In genomic region chr11:63406458-63406857, GRCh38 we compare ENCODE assay signal across 32 cellular contexts. TPM values are rescaled to one million over a fixed set of nuclear protein-coding genes. Genes with fewer than 3 reads are reported as not detected.
"Had no signal": no experiment of that assay in that cellular context is flagged by ENCODE, and none has a peak within 500 bp of the region (broad histone marks: within the 10 kb centered on the region; RNA-seq: fewer than 3 reads in every experiment).

No MANE protein-coding gene starts in this region.

- H3K36me3 Mint-ChIP-seq: stimulated activated effector memory CD8-positive, alpha-beta T cell treated with anti-CD3 and anti-CD28 coated beads, Interleukin-12 subunit alpha, Interleukin-12 subunit beta, amount 100 ng/mL, for 72 hours; stimulated activated memory B cell treated with anti-CD40 and anti-IgM and Interleukin-4, amounts not matched to agents 10 μg/mL and 1 μg/mL and 100 μg/mL, for 72 hours; stimulated activated naive B cell treated with anti-CD40 and anti-IgM and Interleukin-4, amounts not matched to agents 10 μg/mL and 1 μg/mL and 100 μg/mL, for 72 hours; type B pancreatic cell had no signal

- ATAC-seq: stimulated activated effector memory CD8-positive, alpha-beta T cell treated with anti-CD3 and anti-CD28 coated beads, Interleukin-12 subunit alpha, Interleukin-12 subunit beta, amount 100 ng/mL, for 72 hours; stimulated activated memory B cell treated with anti-CD40 and anti-IgM and Interleukin-4, amounts not matched to agents 10 μg/mL and 1 μg/mL and 100 μg/mL, for 72 hours; stimulated activated naive B cell treated with anti-CD40 and anti-IgM and Interleukin-4, amounts not matched to agents 10 μg/mL and 1 μg/mL and 100 μg/mL, for 72 hours; stimulated activated naive CD8-positive, alpha-beta T cell treated with anti-CD3 and anti-CD28 coated beads, Interleukin-15, amount 100 ng/mL, for 72 hours; stimulated activated naive CD8-positive, alpha-beta T cell treated with anti-CD3 and anti-CD28 coated beads, Interleukin-15, Interleukin-2, amounts not matched to agents 100 U/mL and 50 U/mL, for 24 hours; upper lobe of right lung had no signal

- H3K4me3 Mint-ChIP-seq: stimulated activated effector memory CD8-positive, alpha-beta T cell treated with anti-CD3 and anti-CD28 coated beads, Interleukin-12 subunit alpha, Interleukin-12 subunit beta, amount 100 ng/mL, for 72 hours; stimulated activated memory B cell treated with anti-CD40 and anti-IgM and Interleukin-4, amounts not matched to agents 10 μg/mL and 1 μg/mL and 100 μg/mL, for 72 hours; stimulated activated naive B cell treated with anti-CD40 and anti-IgM and Interleukin-4, amounts not matched to agents 10 μg/mL and 1 μg/mL and 100 μg/mL, for 72 hours; stimulated activated naive CD8-positive, alpha-beta T cell treated with anti-CD3 and anti-CD28 coated beads, Interleukin-15, amount 100 ng/mL, for 72 hours; stimulated activated naive CD8-positive, alpha-beta T cell treated with anti-CD3 and anti-CD28 coated beads, Interleukin-15, Interleukin-2, amounts not matched to agents 100 ng/mL and 50 ng/mL, for 24 hours; type B pancreatic cell had no signal

- H3K27me3 Mint-ChIP-seq: stimulated activated naive CD8-positive, alpha-beta T cell treated with anti-CD3 and anti-CD28 coated beads, Interleukin-15, amount 100 ng/mL, for 72 hours had no signal

- H3K27me3 ChIP-seq: stomach, suprapubic skin, testis, thyroid gland, tibial artery, tibial nerve, upper lobe of left lung, upper lobe of right lung, uterus, vagina had no signal

- H3K4me1 ChIP-seq: stomach, suprapubic skin, testis, thyroid gland, tibial artery, tibial nerve, transverse colon, upper lobe of left lung, upper lobe of right lung, uterus, vagina had no signal

- FAIRE-seq: urothelium cell line had no signal

- H3K27ac Mint-ChIP-seq: stimulated activated effector memory CD8-positive, alpha-beta T cell treated with anti-CD3 and anti-CD28 coated beads, Interleukin-12 subunit alpha, Interleukin-12 subunit beta, amount 100 ng/mL, for 72 hours; stimulated activated memory B cell treated with anti-CD40 and anti-IgM and Interleukin-4, amounts not matched to agents 10 μg/mL and 1 μg/mL and 100 μg/mL, for 72 hours; stimulated activated naive B cell treated with anti-CD40 and anti-IgM and Interleukin-4, amounts not matched to agents 10 μg/mL and 1 μg/mL and 100 μg/mL, for 72 hours; stimulated activated naive CD8-positive, alpha-beta T cell treated with anti-CD3 and anti-CD28 coated beads, Interleukin-15, amount 100 ng/mL, for 72 hours; stimulated activated naive CD8-positive, alpha-beta T cell treated with anti-CD3 and anti-CD28 coated beads, Interleukin-15, Interleukin-2, amounts not matched to agents 100 ng/mL and 50 ng/mL, for 24 hours; type B pancreatic cell had no signal

- H3K4me1 Mint-ChIP-seq: stimulated activated effector memory CD8-positive, alpha-beta T cell treated with anti-CD3 and anti-CD28 coated beads, Interleukin-12 subunit alpha, Interleukin-12 subunit beta, amount 100 ng/mL, for 72 hours; stimulated activated memory B cell treated with anti-CD40 and anti-IgM and Interleukin-4, amounts not matched to agents 10 μg/mL and 1 μg/mL and 100 μg/mL, for 72 hours; stimulated activated naive B cell treated with anti-CD40 and anti-IgM and Interleukin-4, amounts not matched to agents 10 μg/mL and 1 μg/mL and 100 μg/mL, for 72 hours; stimulated activated naive CD8-positive, alpha-beta T cell treated with anti-CD3 and anti-CD28 coated beads, Interleukin-15, amount 100 ng/mL, for 72 hours had no signal

- H3K4me3 ChIP-seq: stomach, suprapubic skin, testis, thoracic aorta, thyroid gland, tibial artery, tibial nerve, transverse colon, upper lobe of left lung, upper lobe of right lung, uterus, vagina had no signal

- H3K36me3 ChIP-seq: stomach, suprapubic skin, thoracic aorta, thyroid gland, tibial artery, tibial nerve, transverse colon, upper lobe of left lung, upper lobe of right lung, uterus, vagina had no signal

- DNase-seq: stimulated activated CD4-positive, alpha-beta T cell treated with anti-CD3 and anti-CD28 coated beads, Interleukin-2, amount 100 ng/mL, for 48 hours; stimulated activated CD4-positive, alpha-beta T cell treated with anti-CD3 and anti-CD28 coated beads, Interleukin-4, amount 100 ng/mL, for 1 hour; stimulated activated CD4-positive, alpha-beta T cell treated with anti-CD3 and anti-CD28 coated beads, Interleukin-4, amount 100 ng/mL, for 24 hours; stimulated activated CD4-positive, alpha-beta T cell treated with anti-CD3 and anti-CD28 coated beads, Interleukin-4, amount 100 ng/mL, for 4 hours; stimulated activated CD8-positive, alpha-beta memory T cell treated with anti-CD3 and anti-CD28 coated beads, Interleukin-4, amount 100 ng/mL, for 48 hours; stimulated activated naive B cell treated with anti-CD40 and anti-IgM and Interleukin-4, amounts not matched to agents 10 μg/mL and 1 μg/mL and 100 μg/mL, for 72 hours; stimulated activated naive CD4-positive, alpha-beta T cell; stimulated activated naive CD4-positive, alpha-beta T cell treated with Interleukin-2 at 50 U/mL for 16 hours; stimulated activated naive CD8-positive, alpha-beta T cell treated with anti-CD3 and anti-CD28 coated beads, Interleukin-15, amount 100 ng/mL, for 72 hours; stimulated activated naive CD8-positive, alpha-beta T cell treated with anti-CD3 and anti-CD28 coated beads, Interleukin-15, Interleukin-2, amounts not matched to agents 100 U/mL and 50 U/mL, for 24 hours; stomach; substantia nigra; testis; thyroid gland; tibial artery; transverse colon; trophoblast cell; upper lobe of left lung; upper lobe of right lung; uterus had no signal

- H3K9me3 Mint-ChIP-seq: stimulated activated effector memory CD8-positive, alpha-beta T cell treated with anti-CD3 and anti-CD28 coated beads, Interleukin-12 subunit alpha, Interleukin-12 subunit beta, amount 100 ng/mL, for 72 hours; stimulated activated memory B cell treated with anti-CD40 and anti-IgM and Interleukin-4, amounts not matched to agents 10 μg/mL and 1 μg/mL and 100 μg/mL, for 72 hours; stimulated activated naive B cell treated with anti-CD40 and anti-IgM and Interleukin-4, amounts not matched to agents 10 μg/mL and 1 μg/mL and 100 μg/mL, for 72 hours; stimulated activated naive CD8-positive, alpha-beta T cell treated with anti-CD3 and anti-CD28 coated beads, Interleukin-15, amount 100 ng/mL, for 72 hours; stimulated activated naive CD8-positive, alpha-beta T cell treated with anti-CD3 and anti-CD28 coated beads, Interleukin-15, Interleukin-2, amounts not matched to agents 100 ng/mL and 50 ng/mL, for 24 hours; type B pancreatic cell had no signal

- H3K27ac ChIP-seq: stomach, suprapubic skin, testis, thoracic aorta, thyroid gland, tibial artery, tibial nerve, transverse colon, upper lobe of left lung, upper lobe of right lung, uterus, vagina had no signal

- H3K9me3 ChIP-seq: stomach, suprapubic skin, testis, thoracic aorta, thyroid gland, tibial artery, tibial nerve, transverse colon, upper lobe of left lung, upper lobe of right lung, uterus, vagina had no signal

RNA-seq across cellular contexts. Expression of gene SLC22A9, which starts 36.9 kb away (rescaled TPM):
- total RNA-seq: stomach, subcutaneous adipose tissue, suprapubic skin, testis, thoracic aorta, thyroid gland, tibial nerve, transverse colon, upper lobe of left lung, upper lobe of right lung, ureter, urinary bladder, uterus, vagina had no signal
- polyA plus RNA-seq: stomach, urinary bladder had no signal
